ENCODE assay signal across 37 cellular contexts in genomic region chr2:55627915-55628314, GRCh38.
"Had no signal": no experiment of that assay in that cellular context is flagged by ENCODE, and none has a peak within 500 bp of the region (broad histone marks: within the 10 kb centered on the region; RNA-seq: fewer than 3 reads in every experiment).

No MANE protein-coding gene starts in this region.

- H3K27me3 Mint-ChIP-seq: activated CD4-positive, alpha-beta memory T cell treated with anti-CD3 and anti-CD28 coated beads, Interleukin-2, amount 10 ng/mL, durations not matched to agents 7 days and 5 days; activated CD4-positive, alpha-beta T cell treated with anti-CD3 and anti-CD28 coated beads for 36 hours; activated CD8-positive, alpha-beta memory T cell treated with anti-CD3 and anti-CD28 coated beads, Interleukin-2, amount 10 ng/mL, durations not matched to agents 7 days and 5 days; activated naive CD4-positive, alpha-beta T cell treated with anti-CD3 and anti-CD28 coated beads, Interleukin-2, amount 10 ng/mL, durations not matched to agents 7 days and 5 days; activated naive CD4-positive, alpha-beta T cell treated with anti-CD3 and anti-CD28 coated beads, Interleukin-2, amount 50 U/mL, for 24 hours; activated naive CD8-positive, alpha-beta T cell; activated naive CD8-positive, alpha-beta T cell treated with anti-CD3 and anti-CD28 coated beads, Interleukin-2, amount 10 ng/mL, durations not matched to agents 7 days and 5 days; activated naive CD8-positive, alpha-beta T cell treated with anti-CD3 and anti-CD28 coated beads, Interleukin-2, amount 50 U/mL, for 24 hours; activated T-cell treated with anti-CD3 and anti-CD28 coated beads, Interleukin-2, amount 50 U/mL, for 24 hours; brain; central memory CD8-positive, alpha-beta T cell had no signal

- H3K27ac Mint-ChIP-seq: activated CD4-positive, alpha-beta memory T cell treated with anti-CD3 and anti-CD28 coated beads, Interleukin-2, amount 10 ng/mL, durations not matched to agents 7 days and 5 days; activated CD8-positive, alpha-beta memory T cell treated with anti-CD3 and anti-CD28 coated beads, Interleukin-2, amount 10 ng/mL, durations not matched to agents 7 days and 5 days; activated CD8-positive, alpha-beta T cell treated with anti-CD3 and anti-CD28 coated beads, Interleukin-2, amount 10 ng/mL, durations not matched to agents 7 days and 5 days; activated naive CD8-positive, alpha-beta T cell; activated naive CD8-positive, alpha-beta T cell treated with anti-CD3 and anti-CD28 coated beads, Interleukin-2, amount 10 ng/mL, durations not matched to agents 7 days and 5 days; activated naive CD8-positive, alpha-beta T cell treated with anti-CD3 and anti-CD28 coated beads, Interleukin-2, amount 50 U/mL, for 24 hours; activated T-helper 2 cell treated with anti-CD3 and anti-CD28 coated beads, Interferon-gamma antibody, Interleukin-2, Interleukin-4, amounts not matched to agents 10 μg/mL and 5 μg/mL and 100 μg/mL, durations not matched to agents 14 hours and 24 hours and 36 hours; brain; T-helper 1 cell treated with Interleukin-12 subunit alpha and Interleukin-12 subunit beta and Interleukin-4 antibody, amounts not matched to agents 30 μg/mL and 1 μg/mL, for 36 hours; T-helper 2 cell treated with Interferon-gamma antibody and Interleukin-4, amounts not matched to agents 5 μg/mL and 100 μg/mL, for 36 hours had no signal

- H3K4me3 Mint-ChIP-seq: activated CD4-positive, alpha-beta memory T cell treated with anti-CD3 and anti-CD28 coated beads, Interleukin-2, amount 10 ng/mL, durations not matched to agents 7 days and 5 days; activated CD4-positive, alpha-beta T cell treated with anti-CD3 and anti-CD28 coated beads for 36 hours; activated CD8-positive, alpha-beta memory T cell treated with anti-CD3 and anti-CD28 coated beads, Interleukin-2, amount 10 ng/mL, durations not matched to agents 7 days and 5 days; activated CD8-positive, alpha-beta T cell treated with anti-CD3 and anti-CD28 coated beads, Interleukin-2, amount 10 ng/mL, durations not matched to agents 7 days and 5 days; activated naive CD4-positive, alpha-beta T cell treated with anti-CD3 and anti-CD28 coated beads, Interleukin-2, amount 10 ng/mL, durations not matched to agents 7 days and 5 days; activated naive CD4-positive, alpha-beta T cell treated with anti-CD3 and anti-CD28 coated beads, Interleukin-2, amount 50 U/mL, for 24 hours; activated naive CD8-positive, alpha-beta T cell; activated naive CD8-positive, alpha-beta T cell treated with anti-CD3 and anti-CD28 coated beads, Interleukin-2, amount 10 ng/mL, durations not matched to agents 7 days and 5 days; activated naive CD8-positive, alpha-beta T cell treated with anti-CD3 and anti-CD28 coated beads, Interleukin-2, amount 50 U/mL, for 24 hours; activated T-cell treated with anti-CD3 and anti-CD28 coated beads, Interleukin-2, amount 50 U/mL, for 24 hours; brain; central memory CD8-positive, alpha-beta T cell; T-helper 1 cell treated with Interleukin-12 subunit alpha and Interleukin-12 subunit beta and Interleukin-4 antibody, amounts not matched to agents 30 μg/mL and 1 μg/mL, for 36 hours; T-helper 2 cell treated with Interferon-gamma antibody and Interleukin-4, amounts not matched to agents 5 μg/mL and 100 μg/mL, for 36 hours had no signal

- H3K9me3 Mint-ChIP-seq: activated CD4-positive, alpha-beta memory T cell treated with anti-CD3 and anti-CD28 coated beads, Interleukin-2, amount 10 ng/mL, durations not matched to agents 7 days and 5 days; activated naive CD4-positive, alpha-beta T cell treated with anti-CD3 and anti-CD28 coated beads, Interleukin-2, amount 10 ng/mL, durations not matched to agents 7 days and 5 days; activated naive CD4-positive, alpha-beta T cell treated with anti-CD3 and anti-CD28 coated beads, Interleukin-2, amount 50 U/mL, for 24 hours; activated naive CD8-positive, alpha-beta T cell treated with anti-CD3 and anti-CD28 coated beads, Interleukin-2, amount 10 ng/mL, durations not matched to agents 7 days and 5 days; activated naive CD8-positive, alpha-beta T cell treated with anti-CD3 and anti-CD28 coated beads, Interleukin-2, amount 50 U/mL, for 24 hours; activated T-cell treated with anti-CD3 and anti-CD28 coated beads, Interleukin-2, amount 50 U/mL, for 24 hours; activated T-helper 2 cell treated with anti-CD3 and anti-CD28 coated beads, Interferon-gamma antibody, Interleukin-2, Interleukin-4, amounts not matched to agents 10 μg/mL and 5 μg/mL and 100 μg/mL, durations not matched to agents 14 hours and 24 hours and 36 hours; brain; central memory CD8-positive, alpha-beta T cell; T-helper 1 cell treated with Interleukin-12 subunit alpha and Interleukin-12 subunit beta and Interleukin-4 antibody, amounts not matched to agents 30 μg/mL and 1 μg/mL, for 36 hours; T-helper 2 cell treated with Interferon-gamma antibody and Interleukin-4, amounts not matched to agents 5 μg/mL and 100 μg/mL, for 36 hours had no signal

- H3K9me3 ChIP-seq: ascending aorta had no signal

- FAIRE-seq: bronchial epithelial cell had no signal

- H3K36me3 ChIP-seq: cardiac muscle cell had no signal

- H3K4me3 ChIP-seq: ascending aorta, cardiac muscle cell had no signal

- H3K27ac ChIP-seq: ascending aorta, cardiac muscle cell, VCaP had no signal

- DNase-seq: activated CD4-positive, alpha-beta memory T cell treated with anti-CD3 and anti-CD28 coated beads, Interleukin-2, amount 10 ng/mL, durations not matched to agents 7 days and 5 days; activated CD4-positive, alpha-beta T cell treated with anti-CD3 and anti-CD28 coated beads for 1 hour; activated CD4-positive, alpha-beta T cell treated with anti-CD3 and anti-CD28 coated beads for 36 hours; activated CD4-positive, alpha-beta T cell treated with anti-CD3 and anti-CD28 coated beads for 48 hours; activated CD4-positive, alpha-beta T cell treated with anti-CD3 and anti-CD28 coated beads, Interleukin-2, amount 50 U/mL, for 48 hours; activated CD4-positive, CD25-positive, alpha-beta regulatory T cell; activated CD8-positive, alpha-beta memory T cell treated with anti-CD3 and anti-CD28 coated beads for 24 hours; activated CD8-positive, alpha-beta memory T cell treated with anti-CD3 and anti-CD28 coated beads, Interleukin-2, amount 10 ng/mL, durations not matched to agents 7 days and 5 days; activated CD8-positive, alpha-beta memory T cell treated with anti-CD3 and anti-CD28 coated beads, Interleukin-2, amount 50 U/mL, for 48 hours; activated CD8-positive, alpha-beta T cell treated with anti-CD3 and anti-CD28 coated beads, Interleukin-2, amount 10 ng/mL, durations not matched to agents 7 days and 5 days; activated effector memory CD4-positive, alpha-beta T cell treated with Interleukin-2 at 50 U/mL for 16 hours; activated gamma-delta T cell; activated naive CD4-positive, alpha-beta T cell treated with anti-CD3 and anti-CD28 coated beads, Interleukin-2, amount 10 ng/mL, durations not matched to agents 7 days and 5 days; activated naive CD4-positive, alpha-beta T cell treated with Interleukin-2 at 50 U/mL for 16 hours; activated naive CD8-positive, alpha-beta T cell treated with anti-CD3 and anti-CD28 coated beads, Interleukin-2, amount 10 ng/mL, durations not matched to agents 7 days and 5 days; activated naive CD8-positive, alpha-beta T cell treated with anti-CD3 and anti-CD28 coated beads, Interleukin-2, amount 50 U/mL, for 24 hours; activated T-cell treated with anti-CD3 and anti-CD28 coated beads, Interleukin-2, amount 50 U/mL, for 24 hours; activated T-cell treated with anti-CD3 and anti-CD28 coated beads, Interleukin-2, amount 50 U/mL, for 48 hours; amygdala; anterior cingulate cortex; caudate nucleus; cerebellar nuclear complex; T-helper 1 cell; T-helper 2 cell; T-helper 9 cell had no signal

- ATAC-seq: activated CD4-positive, alpha-beta T cell treated with anti-CD3 and anti-CD28 coated beads for 36 hours; activated CD4-positive, CD25-positive, alpha-beta regulatory T cell treated with anti-CD3 and anti-CD28 coated beads, Interleukin-2, amount 50 U/mL, for 24 hours; activated CD8-positive, alpha-beta memory T cell treated with anti-CD3 and anti-CD28 coated beads, Interleukin-2, amount 10 ng/mL, durations not matched to agents 7 days and 5 days; activated CD8-positive, alpha-beta T cell treated with anti-CD3 and anti-CD28 coated beads, Interleukin-2, amount 10 ng/mL, durations not matched to agents 7 days and 5 days; activated naive CD8-positive, alpha-beta T cell treated with anti-CD3 and anti-CD28 coated beads, Interleukin-2, amount 50 U/mL, for 24 hours had no signal

- H3K27me3 ChIP-seq: ascending aorta, cardiac muscle cell had no signal
